1 cellular context compared by ENCODE assay signal in the genomic region with DNA sequence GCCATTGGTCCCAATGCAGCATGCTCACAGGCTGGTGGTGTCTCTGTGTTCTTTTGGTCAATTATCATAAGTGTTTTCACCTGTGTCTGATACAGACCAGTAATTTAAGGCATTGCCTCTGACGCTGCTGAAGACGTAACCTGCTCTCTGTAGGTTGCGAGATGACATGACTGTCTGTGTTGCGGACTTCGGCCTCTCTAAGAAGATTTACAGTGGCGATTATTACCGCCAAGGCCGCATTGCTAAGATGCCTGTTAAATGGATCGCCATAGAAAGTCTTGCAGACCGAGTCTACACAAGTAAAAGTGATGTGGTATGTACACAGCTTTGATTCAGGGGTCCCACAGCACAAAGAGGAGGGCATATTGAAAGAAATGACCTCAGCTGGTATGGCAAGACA.
TF ChIP-seq lines count a peak whose summit lies in the region.

No MANE protein-coding gene starts in this region.

TF ChIP-seq in K562, 482 proteins besides CTCF, POLR2A, EP300 and RAD21:
- TF ChIP-seq, protein P1, sequence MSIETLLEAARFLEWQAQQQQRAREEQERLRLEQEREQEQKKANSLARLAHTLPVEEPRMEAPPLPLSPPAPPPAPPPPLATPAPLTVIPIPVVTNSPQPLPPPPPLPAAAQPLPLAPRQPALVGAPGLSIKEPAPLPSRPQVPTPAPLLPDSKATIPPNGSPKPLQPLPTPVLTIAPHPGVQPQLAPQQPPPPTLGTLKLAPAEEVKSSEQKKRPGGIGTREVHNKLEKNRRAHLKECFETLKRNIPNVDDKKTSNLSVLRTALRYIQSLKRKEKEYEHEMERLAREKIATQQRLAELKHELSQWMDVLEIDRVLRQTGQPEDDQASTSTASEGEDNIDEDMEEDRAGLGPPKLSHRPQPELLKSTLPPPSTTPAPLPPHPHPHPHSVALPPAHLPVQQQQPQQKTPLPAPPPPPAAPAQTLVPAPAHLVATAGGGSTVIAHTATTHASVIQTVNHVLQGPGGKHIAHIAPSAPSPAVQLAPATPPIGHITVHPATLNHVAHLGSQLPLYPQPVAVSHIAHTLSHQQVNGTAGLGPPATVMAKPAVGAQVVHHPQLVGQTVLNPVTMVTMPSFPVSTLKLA (conservative IDR thresholded peaks at IDR 0.05), result 0 out of 4 replicates have a peak, but pooled peaks of 1 of the 2 experiments have one; percentile 4
- TF ChIP-seq ZBTB33 (CRISPR knock-in tag; IDR thresholded peaks at IDR 0.05) (peak; percentile 98), MIER1 (IDR thresholded peaks at IDR 0.05; ENCODE audit: low read depth) (no peak)
